Comparison of ENCODE assay signal across 8 cellular contexts in the genomic region with DNA sequence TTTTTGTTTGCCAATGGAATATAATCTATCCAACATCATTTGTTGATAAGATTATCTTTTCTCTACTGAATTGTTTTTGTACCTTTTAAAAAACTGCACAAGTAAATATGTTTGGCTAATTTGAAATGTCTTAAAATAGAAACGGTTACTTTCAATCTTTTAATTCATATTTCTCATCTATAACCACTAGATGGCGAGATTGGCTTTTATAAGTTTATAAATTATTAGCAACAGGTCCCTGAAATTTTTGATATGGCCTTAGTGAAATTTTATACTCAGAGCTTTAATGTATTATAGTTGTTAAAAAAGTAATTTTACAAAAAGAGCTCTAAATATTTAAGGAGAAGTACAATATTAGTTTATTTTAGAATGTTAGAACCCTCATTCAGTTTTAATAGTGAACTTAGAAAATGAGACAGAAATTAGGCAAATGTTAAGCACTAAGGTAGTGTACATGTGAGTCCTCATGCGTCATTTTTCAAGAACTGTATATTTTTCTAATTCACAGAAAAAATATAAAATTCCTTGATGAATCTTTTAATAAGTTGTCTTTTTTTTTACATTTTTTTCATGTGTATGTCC.
DNase-seq lines count a peak whose midpoint lies in the region; ATAC-seq and TF ChIP-seq lines count a peak whose summit lies in the region.

No MANE protein-coding gene starts in this region.

- peak; percentile 45 to 61 for DNase-seq in cardiac muscle cell (ENCODE audit: low read depth in 1 of 2, low spot score in 1 of 2)
- no peak for DNase-seq in left ventricle myocardium superior
- peak; percentile 50 for DNase-seq in NCI-H748 treated with DMSO at 0.1 percent for 48 hours (lab: John Stamatoyannopoulos, UW)
- DNase-seq in dedifferentiated amniotic fluid mesenchymal stem cell (ENCODE audit: extremely low spot score) = peak; percentile 52
- DNase-seq in pons (ENCODE audit: low spot score) = peak; percentile 55
- no peak for DNase-seq in activated CD4-positive, alpha-beta T cell treated with anti-CD3 and anti-CD28 coated beads for 4 hours
- no peak for DNase-seq in T-helper 17 cell

- H3K27me3 Mint-ChIP-seq in T-helper 17 cell = peaks cover 3% of the 10 kb centered on the region

- no peaks in the 10 kb centered on the region for H3K4me1 ChIP-seq in cardiac muscle cell (ENCODE audit: low read depth)

- H3K4me3 ChIP-seq in cardiac muscle cell = no peak overlapping the region

- no peaks in the 10 kb centered on the region for H3K36me3 Mint-ChIP-seq in T-helper 17 cell (ENCODE audit: low read depth)

- no peaks in the 10 kb centered on the region for H3K36me3 ChIP-seq in cardiac muscle cell

- H3K4me1 Mint-ChIP-seq in T-helper 17 cell = peaks cover 3% of the 10 kb centered on the region

- intact Hi-C loops in left ventricle myocardium superior (cut with micrococcal nuclease) = loop anchor here (5.0 to 10.0 kb wide), 2 partner anchors 465 to 1412 kb away; no protein-coding TSS in a partner anchor

- no peak overlapping the region for H3K4me3 Mint-ChIP-seq in T-helper 17 cell

- H3K9me3 ChIP-seq in cardiac muscle cell (ENCODE audit: low read depth) (no peaks in the 10 kb centered on the region), T-helper 17 cell (ENCODE audit: control insufficient read depth, low read length, poor library complexity, severe bottlenecking) (no peaks in the 10 kb centered on the region)

- H3K27ac ChIP-seq in cardiac muscle cell = no peak overlapping the region

- no peak overlapping the region for H3K27ac Mint-ChIP-seq in T-helper 17 cell

- no peaks in the 10 kb centered on the region for H3K27me3 ChIP-seq in cardiac muscle cell

- ATAC-seq in left ventricle myocardium superior (no peak), HG02642 (IDR thresholded peaks at IDR 0.05; ENCODE audit: poor library complexity, unreplicated experiment) (no peak), T-helper 17 cell (no peak)

- peak; percentile 30 for TF ChIP-seq CTCF in cardiac muscle cell (IDR thresholded peaks at IDR 0.05; ENCODE audit: low read depth, low read length)

Comparison
In these comparisons a context has a peak if more than half of its experiments do, and no peak if none do; other contexts are left out.
1. DNase-seq: peak in cardiac muscle cell (2 of 2), NCI-H748 treated with DMSO at 0.1 percent for 48 hours (single experiment), dedifferentiated amniotic fluid mesenchymal stem cell (single experiment) and pons (single experiment); none in left ventricle myocardium superior (single experiment), activated CD4-positive, alpha-beta T cell treated with anti-CD3 and anti-CD28 coated beads for 4 hours (0 of 2) and T-helper 17 cell (0 of 3).